1 cellular context compared by ENCODE assay signal in the genomic region with DNA sequence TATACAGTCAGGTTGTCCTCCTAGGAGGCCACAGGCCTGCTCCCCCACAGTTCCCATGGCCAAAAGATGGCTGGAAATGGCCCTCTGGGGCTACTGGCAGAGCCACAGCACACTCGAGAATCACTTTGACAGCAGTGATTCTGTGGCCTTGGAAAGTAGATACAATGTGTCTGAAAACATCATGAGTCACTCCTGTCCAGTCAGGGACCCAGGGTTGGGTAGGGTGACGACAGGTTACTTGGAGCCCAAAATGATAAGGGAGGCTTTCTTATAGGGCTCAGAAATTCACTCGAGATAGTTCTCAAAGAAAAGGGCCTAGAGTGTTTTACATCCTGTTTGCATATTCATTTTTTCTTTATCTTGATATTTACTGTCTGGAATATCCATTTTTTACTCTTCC.
TF ChIP-seq lines count a peak whose summit lies in the region.

No MANE protein-coding gene starts in this region.

TF ChIP-seq in K562, 482 proteins besides CTCF, POLR2A, EP300 and RAD21 (continued from another document and continues in another):
- TF ChIP-seq, protein P1, sequence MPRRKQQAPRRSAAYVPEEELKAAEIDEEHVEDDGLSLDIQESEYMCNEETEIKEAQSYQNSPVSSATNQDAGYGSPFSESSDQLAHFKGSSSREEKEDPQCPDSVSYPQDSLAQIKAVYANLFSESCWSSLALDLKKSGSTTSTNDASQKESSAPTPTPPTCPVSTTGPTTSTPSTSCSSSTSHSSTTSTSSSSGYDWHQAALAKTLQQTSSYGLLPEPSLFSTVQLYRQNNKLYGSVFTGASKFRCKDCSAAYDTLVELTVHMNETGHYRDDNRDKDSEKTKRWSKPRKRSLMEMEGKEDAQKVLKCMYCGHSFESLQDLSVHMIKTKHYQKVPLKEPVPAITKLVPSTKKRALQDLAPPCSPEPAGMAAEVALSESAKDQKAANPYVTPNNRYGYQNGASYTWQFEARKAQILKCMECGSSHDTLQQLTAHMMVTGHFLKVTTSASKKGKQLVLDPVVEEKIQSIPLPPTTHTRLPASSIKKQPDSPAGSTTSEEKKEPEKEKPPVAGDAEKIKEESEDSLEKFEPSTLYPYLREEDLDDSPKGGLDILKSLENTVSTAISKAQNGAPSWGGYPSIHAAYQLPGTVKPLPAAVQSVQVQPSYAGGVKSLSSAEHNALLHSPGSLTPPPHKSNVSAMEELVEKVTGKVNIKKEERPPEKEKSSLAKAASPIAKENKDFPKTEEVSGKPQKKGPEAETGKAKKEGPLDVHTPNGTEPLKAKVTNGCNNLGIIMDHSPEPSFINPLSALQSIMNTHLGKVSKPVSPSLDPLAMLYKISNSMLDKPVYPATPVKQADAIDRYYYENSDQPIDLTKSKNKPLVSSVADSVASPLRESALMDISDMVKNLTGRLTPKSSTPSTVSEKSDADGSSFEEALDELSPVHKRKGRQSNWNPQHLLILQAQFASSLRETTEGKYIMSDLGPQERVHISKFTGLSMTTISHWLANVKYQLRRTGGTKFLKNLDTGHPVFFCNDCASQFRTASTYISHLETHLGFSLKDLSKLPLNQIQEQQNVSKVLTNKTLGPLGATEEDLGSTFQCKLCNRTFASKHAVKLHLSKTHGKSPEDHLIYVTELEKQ (CRISPR knock-in tag; IDR thresholded peaks at IDR 0.05) = no peak
- TF ChIP-seq, protein P2, sequence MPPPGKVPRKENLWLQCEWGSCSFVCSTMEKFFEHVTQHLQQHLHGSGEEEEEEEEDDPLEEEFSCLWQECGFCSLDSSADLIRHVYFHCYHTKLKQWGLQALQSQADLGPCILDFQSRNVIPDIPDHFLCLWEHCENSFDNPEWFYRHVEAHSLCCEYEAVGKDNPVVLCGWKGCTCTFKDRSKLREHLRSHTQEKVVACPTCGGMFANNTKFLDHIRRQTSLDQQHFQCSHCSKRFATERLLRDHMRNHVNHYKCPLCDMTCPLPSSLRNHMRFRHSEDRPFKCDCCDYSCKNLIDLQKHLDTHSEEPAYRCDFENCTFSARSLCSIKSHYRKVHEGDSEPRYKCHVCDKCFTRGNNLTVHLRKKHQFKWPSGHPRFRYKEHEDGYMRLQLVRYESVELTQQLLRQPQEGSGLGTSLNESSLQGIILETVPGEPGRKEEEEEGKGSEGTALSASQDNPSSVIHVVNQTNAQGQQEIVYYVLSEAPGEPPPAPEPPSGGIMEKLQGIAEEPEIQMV (tag; conservative IDR thresholded peaks at IDR 0.05; ENCODE audit: low read depth) = no peak
- TF ChIP-seq, protein P3, sequence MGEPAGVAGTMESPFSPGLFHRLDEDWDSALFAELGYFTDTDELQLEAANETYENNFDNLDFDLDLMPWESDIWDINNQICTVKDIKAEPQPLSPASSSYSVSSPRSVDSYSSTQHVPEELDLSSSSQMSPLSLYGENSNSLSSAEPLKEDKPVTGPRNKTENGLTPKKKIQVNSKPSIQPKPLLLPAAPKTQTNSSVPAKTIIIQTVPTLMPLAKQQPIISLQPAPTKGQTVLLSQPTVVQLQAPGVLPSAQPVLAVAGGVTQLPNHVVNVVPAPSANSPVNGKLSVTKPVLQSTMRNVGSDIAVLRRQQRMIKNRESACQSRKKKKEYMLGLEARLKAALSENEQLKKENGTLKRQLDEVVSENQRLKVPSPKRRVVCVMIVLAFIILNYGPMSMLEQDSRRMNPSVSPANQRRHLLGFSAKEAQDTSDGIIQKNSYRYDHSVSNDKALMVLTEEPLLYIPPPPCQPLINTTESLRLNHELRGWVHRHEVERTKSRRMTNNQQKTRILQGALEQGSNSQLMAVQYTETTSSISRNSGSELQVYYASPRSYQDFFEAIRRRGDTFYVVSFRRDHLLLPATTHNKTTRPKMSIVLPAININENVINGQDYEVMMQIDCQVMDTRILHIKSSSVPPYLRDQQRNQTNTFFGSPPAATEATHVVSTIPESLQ (CRISPR knock-in tag; IDR thresholded peaks at IDR 0.05) = no peak
- TF ChIP-seq HIVEP1 (CRISPR knock-in tag; IDR thresholded peaks at IDR 0.05) = no peak
- TF ChIP-seq TBL1XR1 (IDR thresholded peaks at IDR 0.05; ENCODE audit: low read length in 2 of 2) = no peak
- TF ChIP-seq RFX1 (IDR thresholded peaks at IDR 0.05) = 0 out of 2 replicates have a peak, but pooled peaks have one; percentile 8
- TF ChIP-seq SNRNP70 (optimal IDR thresholded peaks at IDR 0.05; ENCODE audit: low read depth, low read length) = no peak
- TF ChIP-seq MEF2D (tag; conservative IDR thresholded peaks at IDR 0.05; ENCODE audit: low read depth) = no peak
- no peak for TF ChIP-seq POLR3G (IDR thresholded peaks at IDR 0.05; ENCODE audit: extremely low read depth, insufficient read length, insufficient replicate concordance)
- no peak for TF ChIP-seq ZNF77 (CRISPR knock-in tag; IDR thresholded peaks at IDR 0.05)
- no peak for TF ChIP-seq DDX20 (tag; IDR thresholded peaks at IDR 0.05; ENCODE audit: low read depth)
- TF ChIP-seq PHF20 (IDR thresholded peaks at IDR 0.05; ENCODE audit: partially characterized antibody) = no peak
- no peak for TF ChIP-seq SIN3A (IDR thresholded peaks at IDR 0.05; ENCODE audit: borderline replicate concordance in 2 of 2, control insufficient read depth in 1 of 2, low read depth in 2 of 2, low read length in 2 of 2)
- TF ChIP-seq BRD9 (IDR thresholded peaks at IDR 0.05; ENCODE audit: low read depth, partially characterized antibody) = no peak
- TF ChIP-seq RUNX1 (IDR thresholded peaks at IDR 0.05; ENCODE audit: low read depth) = no peak
- TF ChIP-seq PTRF (tag; IDR thresholded peaks at IDR 0.05) = no peak
- TF ChIP-seq, protein P4, sequence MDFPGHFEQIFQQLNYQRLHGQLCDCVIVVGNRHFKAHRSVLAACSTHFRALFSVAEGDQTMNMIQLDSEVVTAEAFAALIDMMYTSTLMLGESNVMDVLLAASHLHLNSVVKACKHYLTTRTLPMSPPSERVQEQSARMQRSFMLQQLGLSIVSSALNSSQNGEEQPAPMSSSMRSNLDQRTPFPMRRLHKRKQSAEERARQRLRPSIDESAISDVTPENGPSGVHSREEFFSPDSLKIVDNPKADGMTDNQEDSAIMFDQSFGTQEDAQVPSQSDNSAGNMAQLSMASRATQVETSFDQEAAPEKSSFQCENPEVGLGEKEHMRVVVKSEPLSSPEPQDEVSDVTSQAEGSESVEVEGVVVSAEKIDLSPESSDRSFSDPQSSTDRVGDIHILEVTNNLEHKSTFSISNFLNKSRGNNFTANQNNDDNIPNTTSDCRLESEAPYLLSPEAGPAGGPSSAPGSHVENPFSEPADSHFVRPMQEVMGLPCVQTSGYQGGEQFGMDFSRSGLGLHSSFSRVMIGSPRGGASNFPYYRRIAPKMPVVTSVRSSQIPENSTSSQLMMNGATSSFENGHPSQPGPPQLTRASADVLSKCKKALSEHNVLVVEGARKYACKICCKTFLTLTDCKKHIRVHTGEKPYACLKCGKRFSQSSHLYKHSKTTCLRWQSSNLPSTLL (IDR thresholded peaks at IDR 0.05) = no peak
- TF ChIP-seq, protein P5, sequence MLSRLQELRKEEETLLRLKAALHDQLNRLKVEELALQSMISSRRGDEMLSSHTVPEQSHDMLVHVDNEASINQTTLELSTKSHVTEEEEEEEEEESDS (CRISPR knock-in tag; IDR thresholded peaks at IDR 0.05) = no peak
- TF ChIP-seq KLF1 (tag; IDR thresholded peaks at IDR 0.05) = no peak
- TF ChIP-seq MYBL2 (IDR thresholded peaks at IDR 0.05; ENCODE audit: low read depth) = no peak
- no peak for TF ChIP-seq MYBL2 (CRISPR knock-in tag; IDR thresholded peaks at IDR 0.05; ENCODE audit: borderline replicate concordance)
- TF ChIP-seq, protein P6, sequence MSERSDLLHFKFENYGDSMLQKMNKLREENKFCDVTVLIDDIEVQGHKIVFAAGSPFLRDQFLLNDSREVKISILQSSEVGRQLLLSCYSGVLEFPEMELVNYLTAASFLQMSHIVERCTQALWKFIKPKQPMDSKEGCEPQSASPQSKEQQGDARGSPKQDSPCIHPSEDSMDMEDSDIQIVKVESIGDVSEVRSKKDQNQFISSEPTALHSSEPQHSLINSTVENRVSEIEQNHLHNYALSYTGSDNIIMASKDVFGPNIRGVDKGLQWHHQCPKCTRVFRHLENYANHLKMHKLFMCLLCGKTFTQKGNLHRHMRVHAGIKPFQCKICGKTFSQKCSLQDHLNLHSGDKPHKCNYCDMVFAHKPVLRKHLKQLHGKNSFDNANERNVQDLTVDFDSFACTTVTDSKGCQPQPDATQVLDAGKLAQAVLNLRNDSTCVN (CRISPR knock-in tag; IDR thresholded peaks at IDR 0.05) = no peak
- TF ChIP-seq, protein P7, sequence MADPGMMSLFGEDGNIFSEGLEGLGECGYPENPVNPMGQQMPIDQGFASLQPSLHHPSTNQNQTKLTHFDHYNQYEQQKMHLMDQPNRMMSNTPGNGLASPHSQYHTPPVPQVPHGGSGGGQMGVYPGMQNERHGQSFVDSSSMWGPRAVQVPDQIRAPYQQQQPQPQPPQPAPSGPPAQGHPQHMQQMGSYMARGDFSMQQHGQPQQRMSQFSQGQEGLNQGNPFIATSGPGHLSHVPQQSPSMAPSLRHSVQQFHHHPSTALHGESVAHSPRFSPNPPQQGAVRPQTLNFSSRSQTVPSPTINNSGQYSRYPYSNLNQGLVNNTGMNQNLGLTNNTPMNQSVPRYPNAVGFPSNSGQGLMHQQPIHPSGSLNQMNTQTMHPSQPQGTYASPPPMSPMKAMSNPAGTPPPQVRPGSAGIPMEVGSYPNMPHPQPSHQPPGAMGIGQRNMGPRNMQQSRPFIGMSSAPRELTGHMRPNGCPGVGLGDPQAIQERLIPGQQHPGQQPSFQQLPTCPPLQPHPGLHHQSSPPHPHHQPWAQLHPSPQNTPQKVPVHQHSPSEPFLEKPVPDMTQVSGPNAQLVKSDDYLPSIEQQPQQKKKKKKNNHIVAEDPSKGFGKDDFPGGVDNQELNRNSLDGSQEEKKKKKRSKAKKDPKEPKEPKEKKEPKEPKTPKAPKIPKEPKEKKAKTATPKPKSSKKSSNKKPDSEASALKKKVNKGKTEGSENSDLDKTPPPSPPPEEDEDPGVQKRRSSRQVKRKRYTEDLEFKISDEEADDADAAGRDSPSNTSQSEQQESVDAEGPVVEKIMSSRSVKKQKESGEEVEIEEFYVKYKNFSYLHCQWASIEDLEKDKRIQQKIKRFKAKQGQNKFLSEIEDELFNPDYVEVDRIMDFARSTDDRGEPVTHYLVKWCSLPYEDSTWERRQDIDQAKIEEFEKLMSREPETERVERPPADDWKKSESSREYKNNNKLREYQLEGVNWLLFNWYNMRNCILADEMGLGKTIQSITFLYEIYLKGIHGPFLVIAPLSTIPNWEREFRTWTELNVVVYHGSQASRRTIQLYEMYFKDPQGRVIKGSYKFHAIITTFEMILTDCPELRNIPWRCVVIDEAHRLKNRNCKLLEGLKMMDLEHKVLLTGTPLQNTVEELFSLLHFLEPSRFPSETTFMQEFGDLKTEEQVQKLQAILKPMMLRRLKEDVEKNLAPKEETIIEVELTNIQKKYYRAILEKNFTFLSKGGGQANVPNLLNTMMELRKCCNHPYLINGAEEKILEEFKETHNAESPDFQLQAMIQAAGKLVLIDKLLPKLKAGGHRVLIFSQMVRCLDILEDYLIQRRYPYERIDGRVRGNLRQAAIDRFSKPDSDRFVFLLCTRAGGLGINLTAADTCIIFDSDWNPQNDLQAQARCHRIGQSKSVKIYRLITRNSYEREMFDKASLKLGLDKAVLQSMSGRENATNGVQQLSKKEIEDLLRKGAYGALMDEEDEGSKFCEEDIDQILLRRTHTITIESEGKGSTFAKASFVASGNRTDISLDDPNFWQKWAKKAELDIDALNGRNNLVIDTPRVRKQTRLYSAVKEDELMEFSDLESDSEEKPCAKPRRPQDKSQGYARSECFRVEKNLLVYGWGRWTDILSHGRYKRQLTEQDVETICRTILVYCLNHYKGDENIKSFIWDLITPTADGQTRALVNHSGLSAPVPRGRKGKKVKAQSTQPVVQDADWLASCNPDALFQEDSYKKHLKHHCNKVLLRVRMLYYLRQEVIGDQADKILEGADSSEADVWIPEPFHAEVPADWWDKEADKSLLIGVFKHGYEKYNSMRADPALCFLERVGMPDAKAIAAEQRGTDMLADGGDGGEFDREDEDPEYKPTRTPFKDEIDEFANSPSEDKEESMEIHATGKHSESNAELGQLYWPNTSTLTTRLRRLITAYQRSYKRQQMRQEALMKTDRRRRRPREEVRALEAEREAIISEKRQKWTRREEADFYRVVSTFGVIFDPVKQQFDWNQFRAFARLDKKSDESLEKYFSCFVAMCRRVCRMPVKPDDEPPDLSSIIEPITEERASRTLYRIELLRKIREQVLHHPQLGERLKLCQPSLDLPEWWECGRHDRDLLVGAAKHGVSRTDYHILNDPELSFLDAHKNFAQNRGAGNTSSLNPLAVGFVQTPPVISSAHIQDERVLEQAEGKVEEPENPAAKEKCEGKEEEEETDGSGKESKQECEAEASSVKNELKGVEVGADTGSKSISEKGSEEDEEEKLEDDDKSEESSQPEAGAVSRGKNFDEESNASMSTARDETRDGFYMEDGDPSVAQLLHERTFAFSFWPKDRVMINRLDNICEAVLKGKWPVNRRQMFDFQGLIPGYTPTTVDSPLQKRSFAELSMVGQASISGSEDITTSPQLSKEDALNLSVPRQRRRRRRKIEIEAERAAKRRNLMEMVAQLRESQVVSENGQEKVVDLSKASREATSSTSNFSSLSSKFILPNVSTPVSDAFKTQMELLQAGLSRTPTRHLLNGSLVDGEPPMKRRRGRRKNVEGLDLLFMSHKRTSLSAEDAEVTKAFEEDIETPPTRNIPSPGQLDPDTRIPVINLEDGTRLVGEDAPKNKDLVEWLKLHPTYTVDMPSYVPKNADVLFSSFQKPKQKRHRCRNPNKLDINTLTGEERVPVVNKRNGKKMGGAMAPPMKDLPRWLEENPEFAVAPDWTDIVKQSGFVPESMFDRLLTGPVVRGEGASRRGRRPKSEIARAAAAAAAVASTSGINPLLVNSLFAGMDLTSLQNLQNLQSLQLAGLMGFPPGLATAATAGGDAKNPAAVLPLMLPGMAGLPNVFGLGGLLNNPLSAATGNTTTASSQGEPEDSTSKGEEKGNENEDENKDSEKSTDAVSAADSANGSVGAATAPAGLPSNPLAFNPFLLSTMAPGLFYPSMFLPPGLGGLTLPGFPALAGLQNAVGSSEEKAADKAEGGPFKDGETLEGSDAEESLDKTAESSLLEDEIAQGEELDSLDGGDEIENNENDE (IDR thresholded peaks at IDR 0.05; ENCODE audit: low read depth, low read length) = no peak
- TF ChIP-seq ZNF311 (CRISPR knock-in tag; IDR thresholded peaks at IDR 0.05) = no peak
- no peak for TF ChIP-seq NR2C2 (CRISPR knock-in tag; IDR thresholded peaks at IDR 0.05)
- TF ChIP-seq NR2C2 (tag; IDR thresholded peaks at IDR 0.05) = no peak
- TF ChIP-seq KHSRP (IDR thresholded peaks at IDR 0.05) = no peak; the same call in 1 of the 2 replicates
- TF ChIP-seq MTA3 (IDR thresholded peaks at IDR 0.05; ENCODE audit: borderline replicate concordance) = no peak
- no peak for TF ChIP-seq WHSC1 (IDR thresholded peaks at IDR 0.05; ENCODE audit: low read length)
- TF ChIP-seq, protein P8, sequence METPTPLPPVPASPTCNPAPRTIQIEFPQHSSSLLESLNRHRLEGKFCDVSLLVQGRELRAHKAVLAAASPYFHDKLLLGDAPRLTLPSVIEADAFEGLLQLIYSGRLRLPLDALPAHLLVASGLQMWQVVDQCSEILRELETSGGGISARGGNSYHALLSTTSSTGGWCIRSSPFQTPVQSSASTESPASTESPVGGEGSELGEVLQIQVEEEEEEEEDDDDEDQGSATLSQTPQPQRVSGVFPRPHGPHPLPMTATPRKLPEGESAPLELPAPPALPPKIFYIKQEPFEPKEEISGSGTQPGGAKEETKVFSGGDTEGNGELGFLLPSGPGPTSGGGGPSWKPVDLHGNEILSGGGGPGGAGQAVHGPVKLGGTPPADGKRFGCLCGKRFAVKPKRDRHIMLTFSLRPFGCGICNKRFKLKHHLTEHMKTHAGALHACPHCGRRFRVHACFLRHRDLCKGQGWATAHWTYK (CRISPR knock-in tag; IDR thresholded peaks at IDR 0.05) = 0 out of 2 replicates have a peak, but pooled peaks have one; percentile 18
